Comparison of ENCODE assay signal across 35 cellular contexts in genomic region chr7:155438778-155439177, GRCh38. TPM values are rescaled to one million over a fixed set of nuclear protein-coding genes. Genes with fewer than 3 reads are reported as not detected.
"Had no signal": no experiment of that assay in that cellular context is flagged by ENCODE, and none has a peak within 500 bp of the region (broad histone marks: within the 10 kb centered on the region; RNA-seq: fewer than 3 reads in every experiment).

No MANE protein-coding gene starts in this region.

- H3K4me3 ChIP-seq: body of pancreas, colonic mucosa, esophagus squamous epithelium, gastroesophageal sphincter had no signal

- FAIRE-seq: endometrium, endothelial cell of umbilical vein had no signal

- H3K36me3 Mint-ChIP-seq: activated naive CD8-positive, alpha-beta T cell; WTC11 had no signal

- H3K27ac ChIP-seq: body of pancreas, colonic mucosa, epithelial cell of prostate, esophagus squamous epithelium, gastroesophageal sphincter had no signal

- H3K9me3 Mint-ChIP-seq: activated CD4-positive, alpha-beta memory T cell treated with anti-CD3 and anti-CD28 coated beads, Interleukin-2, amount 10 ng/mL, durations not matched to agents 7 days and 5 days; activated CD4-positive, alpha-beta T cell treated with anti-CD3 and anti-CD28 coated beads, Interleukin-2, amount 10 ng/mL, durations not matched to agents 7 days and 5 days; activated T-cell treated with anti-CD3 and anti-CD28 coated beads, Interleukin-2, amount 50 U/mL, for 24 hours; activated T-helper 17 cell treated with anti-CD3 and anti-CD28 coated beads, Interleukin-2, amount 50 U/mL, for 72 hours; T-helper 2 cell treated with Interferon-gamma antibody and Interleukin-4, amounts not matched to agents 5 μg/mL and 100 μg/mL, for 36 hours had no signal

- H3K4me3 Mint-ChIP-seq: activated CD4-positive, alpha-beta memory T cell treated with anti-CD3 and anti-CD28 coated beads, Interleukin-2, amount 10 ng/mL, durations not matched to agents 7 days and 5 days; activated CD4-positive, alpha-beta T cell treated with anti-CD3 and anti-CD28 coated beads, Interleukin-2, amount 10 ng/mL, durations not matched to agents 7 days and 5 days; activated naive CD8-positive, alpha-beta T cell; activated T-cell treated with anti-CD3 and anti-CD28 coated beads, Interleukin-2, amount 50 U/mL, for 24 hours; activated T-helper 17 cell treated with anti-CD3 and anti-CD28 coated beads, Interleukin-2, amount 50 U/mL, for 72 hours; T-helper 17 cell; T-helper 2 cell treated with Interferon-gamma antibody and Interleukin-4, amounts not matched to agents 5 μg/mL and 100 μg/mL, for 36 hours; WTC11 had no signal

- H3K9me3 ChIP-seq: body of pancreas, colonic mucosa, esophagus squamous epithelium, gastroesophageal sphincter had no signal

- H3K4me1 Mint-ChIP-seq: activated CD4-positive, alpha-beta memory T cell treated with anti-CD3 and anti-CD28 coated beads, Interleukin-2, amount 10 ng/mL, durations not matched to agents 7 days and 5 days; activated CD4-positive, alpha-beta T cell treated with anti-CD3 and anti-CD28 coated beads, Interleukin-2, amount 10 ng/mL, durations not matched to agents 7 days and 5 days; activated T-helper 17 cell treated with anti-CD3 and anti-CD28 coated beads, Interleukin-2, amount 50 U/mL, for 72 hours; T-helper 17 cell had no signal

- ATAC-seq: activated T-helper 17 cell treated with anti-CD3 and anti-CD28 coated beads, Interleukin-2, amount 50 U/mL, for 72 hours; body of pancreas; gastroesophageal sphincter; T-helper 17 cell; WTC11 had no signal

- H3K27me3 ChIP-seq: colonic mucosa had no signal

- H3K4me1 ChIP-seq: body of pancreas, colonic mucosa, esophagus squamous epithelium, gastroesophageal sphincter had no signal

- H3K36me3 ChIP-seq: colonic mucosa, esophagus squamous epithelium, gastroesophageal sphincter had no signal

- DNase-seq: activated CD4-positive, alpha-beta memory T cell treated with anti-CD3 and anti-CD28 coated beads, Interleukin-2, amount 10 ng/mL, durations not matched to agents 7 days and 5 days; activated CD4-positive, alpha-beta T cell treated with anti-CD3 and anti-CD28 coated beads for 1 hour; activated CD4-positive, alpha-beta T cell treated with anti-CD3 and anti-CD28 coated beads for 4 hours; activated CD4-positive, alpha-beta T cell treated with anti-CD3 and anti-CD28 coated beads, Interleukin-2, amount 10 ng/mL, durations not matched to agents 7 days and 5 days; activated CD4-positive, alpha-beta T cell treated with anti-CD3 and anti-CD28 coated beads, Interleukin-2, amount 50 U/mL, for 4 hours; activated CD8-positive, alpha-beta memory T cell treated with anti-CD3 and anti-CD28 coated beads, Interleukin-2, amount 50 U/mL, for 48 hours; activated effector memory CD4-positive, alpha-beta T cell treated with Interleukin-2 at 50 U/mL for 16 hours; activated gamma-delta T cell treated with Interleukin-2 at 50 U/mL for 16 hours; activated naive CD4-positive, alpha-beta T cell treated with anti-CD3 and anti-CD28 coated beads, Interleukin-2, amount 50 U/mL, for 16 hours; activated naive CD4-positive, alpha-beta T cell treated with Interleukin-2 at 50 U/mL for 16 hours; activated T-cell treated with anti-CD3 and anti-CD28 coated beads for 4 hours; activated T-cell treated with anti-CD3 and anti-CD28 coated beads, Interleukin-2, amount 50 U/mL, for 24 hours; amygdala; caudate nucleus; colonic mucosa; effector CD8-positive, alpha-beta T cell; esophagus squamous epithelium; foreskin melanocyte; head of caudate nucleus; T-helper 1 cell; T-helper 17 cell; T1000 had no signal

RNA-seq across cellular contexts. Expression of gene EN2, which starts 19.2 kb away (rescaled TPM):
- total RNA-seq: activated CD4-positive, alpha-beta memory T cell treated with anti-CD3 and anti-CD28 coated beads, Interleukin-2, amount 10 ng/mL, durations not matched to agents 7 days and 5 days; activated CD4-positive, alpha-beta T cell treated with anti-CD3 and anti-CD28 coated beads, Interleukin-2, amount 10 ng/mL, durations not matched to agents 7 days and 5 days; activated T-helper 17 cell treated with anti-CD3 and anti-CD28 coated beads, Interleukin-2, amount 50 U/mL, for 72 hours; aorta; body of pancreas; colonic mucosa; endothelial cell of umbilical vein; fibroblast of lung; fibroblast of villous mesenchyme; glomerular endothelial cell; T-helper 17 cell; WTC11 had no signal
- polyA plus RNA-seq: aorta, endothelial cell of umbilical vein, fibroblast of lung had no signal
